Comparison of ENCODE assay signal across 8 cellular contexts in the genomic region with DNA sequence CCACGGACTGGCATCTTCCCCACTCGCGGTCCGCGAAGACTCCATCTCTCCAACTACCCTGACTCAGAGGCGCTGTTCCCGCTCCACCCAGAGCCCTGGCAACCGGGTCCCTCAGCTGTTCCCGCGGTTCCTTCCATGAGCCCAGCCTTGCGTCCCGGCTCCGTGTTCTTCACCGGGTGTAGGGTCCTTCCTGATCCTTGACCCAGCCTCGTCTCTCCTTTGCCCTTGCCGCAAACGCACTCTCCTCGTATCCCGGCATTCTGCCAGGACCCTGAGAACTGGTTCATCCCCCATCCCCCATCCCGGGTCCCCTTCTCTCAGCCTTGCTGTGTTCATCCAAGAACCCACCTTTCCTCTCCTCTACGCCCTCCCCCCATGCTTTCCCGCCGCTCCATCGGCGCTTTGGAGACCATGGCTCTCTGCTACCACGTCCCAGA. TPM values are rescaled to one million over a fixed set of nuclear protein-coding genes. Genes with fewer than 3 reads are reported as not detected.
A peak's percentile ranks its signal among the peaks of the same experiment; 100 is the strongest.
DNase-seq lines count a peak whose midpoint lies in the region; ATAC-seq and TF ChIP-seq lines count a peak whose summit lies in the region.

No MANE protein-coding gene starts in this region.

- peak; percentile 32 for DNase-seq in HuH-7 (ENCODE audit: low spot score)
- DNase-seq in activated naive CD8-positive, alpha-beta T cell treated with anti-CD3 and anti-CD28 coated beads, Interleukin-2, amount 10 ng/mL, durations not matched to agents 7 days and 5 days: peak; percentile 55
- DNase-seq in endothelial cell (ENCODE audit: low spot score): no peak
- no peak for DNase-seq in A172 (ENCODE audit: low spot score)

- H3K27ac ChIP-seq in C4-2B (peak overlapping the region; percentile 74), mesodermal cell (ENCODE audit: low read depth, low read length, severe bottlenecking) (no peak overlapping the region)

- peaks cover 3% of the 10 kb centered on the region for H3K9me3 Mint-ChIP-seq in activated naive CD8-positive, alpha-beta T cell treated with anti-CD3 and anti-CD28 coated beads, Interleukin-2, amount 10 ng/mL, durations not matched to agents 7 days and 5 days
- no peaks in the 10 kb centered on the region for H3K9me3 Mint-ChIP-seq in endothelial cell (ENCODE audit: unreplicated experiment)

- ATAC-seq in activated naive CD8-positive, alpha-beta T cell treated with anti-CD3 and anti-CD28 coated beads, Interleukin-2, amount 10 ng/mL, durations not matched to agents 7 days and 5 days (ENCODE audit: low read depth): no peak
- no peak for ATAC-seq in GM18909 (IDR thresholded peaks at IDR 0.05; ENCODE audit: poor library complexity, unreplicated experiment)
- no peak for ATAC-seq in GM21528 (IDR thresholded peaks at IDR 0.05; ENCODE audit: low FRiP score, unreplicated experiment)

- H3K9me3 ChIP-seq in mesodermal cell (ENCODE audit: control insufficient read depth, low read length): no peaks in the 10 kb centered on the region

- peaks cover 10% of the 10 kb centered on the region for H3K36me3 Mint-ChIP-seq in activated naive CD8-positive, alpha-beta T cell treated with anti-CD3 and anti-CD28 coated beads, Interleukin-2, amount 10 ng/mL, durations not matched to agents 7 days and 5 days
- H3K36me3 Mint-ChIP-seq in endothelial cell (ENCODE audit: low read depth, unreplicated experiment): peaks cover 5% of the 10 kb centered on the region

- H3K4me3 Mint-ChIP-seq in activated naive CD8-positive, alpha-beta T cell treated with anti-CD3 and anti-CD28 coated beads, Interleukin-2, amount 10 ng/mL, durations not matched to agents 7 days and 5 days: peak overlapping the region; percentile 77
- H3K4me3 Mint-ChIP-seq in endothelial cell (ENCODE audit: unreplicated experiment): no peak overlapping the region

- H3K4me1 Mint-ChIP-seq in activated naive CD8-positive, alpha-beta T cell treated with anti-CD3 and anti-CD28 coated beads, Interleukin-2, amount 10 ng/mL, durations not matched to agents 7 days and 5 days: peaks cover 49% of the 10 kb centered on the region
- H3K4me1 Mint-ChIP-seq in endothelial cell (ENCODE audit: unreplicated experiment): peaks cover 16% of the 10 kb centered on the region

- H3K4me1 ChIP-seq in mesodermal cell (ENCODE audit: control insufficient read depth, insufficient read depth, low read length, poor library complexity, severe bottlenecking): peaks cover 14% of the 10 kb centered on the region

- no peak for TF ChIP-seq CTCF in C4-2B (conservative IDR thresholded peaks at IDR 0.05)
- no peak for TF ChIP-seq CTCF in endothelial cell (IDR thresholded peaks at IDR 0.05; ENCODE audit: unreplicated experiment)

- WGBS in mesodermal cell (ENCODE audit: insufficient coverage in 2 of 2), 2 experiments: 1 to 2% methylated on average over 19 to 26 of the region's 26 CpGs

- H3K27me3 Mint-ChIP-seq in activated naive CD8-positive, alpha-beta T cell treated with anti-CD3 and anti-CD28 coated beads, Interleukin-2, amount 10 ng/mL, durations not matched to agents 7 days and 5 days: peaks cover 70% of the 10 kb centered on the region
- peaks cover 37% of the 10 kb centered on the region for H3K27me3 Mint-ChIP-seq in endothelial cell (ENCODE audit: unreplicated experiment)

- POLR2A ChIA-PET in activated naive CD8-positive, alpha-beta T cell treated with anti-CD3 and anti-CD28 coated beads, Interleukin-2, amount 10 ng/mL, durations not matched to agents 7 days and 5 days (lab: Charles Lee): interaction anchor here (1.3 to 5.0 kb wide), 2 partner anchors 17 to 20 kb away, joined by 5 to 60 read pairs; a partner anchor contains a TSS

- peak overlapping the region; percentile 52 for H3K27ac Mint-ChIP-seq in activated naive CD8-positive, alpha-beta T cell treated with anti-CD3 and anti-CD28 coated beads, Interleukin-2, amount 10 ng/mL, durations not matched to agents 7 days and 5 days
- no peak overlapping the region for H3K27ac Mint-ChIP-seq in endothelial cell (ENCODE audit: unreplicated experiment)

- H3K4me3 ChIP-seq in mesodermal cell (ENCODE audit: extremely low read depth, insufficient read depth, low read length, poor library complexity, severe bottlenecking): peak overlapping the region; percentile 22

- no peaks in the 10 kb centered on the region for H3K36me3 ChIP-seq in mesodermal cell (ENCODE audit: control insufficient read depth, insufficient read depth, low read length)

RNA-seq across cellular contexts. Expression of a gene that starts 0.7 kb away (rescaled TPM):
- total RNA-seq in activated naive CD8-positive, alpha-beta T cell treated with anti-CD3 and anti-CD28 coated beads, Interleukin-2, amount 10 ng/mL, durations not matched to agents 7 days and 5 days: under 1 TPM; 0.62 to 0.83 TPM
- 2.5 TPM for polyA plus RNA-seq in mesodermal cell (2013, experiment 1 of 2)
- 0.86 TPM for polyA plus RNA-seq in mesodermal cell (2013, experiment 2 of 2)
- total RNA-seq in endothelial cell (ENCODE audit: unreplicated experiment): not detected
- total RNA-seq in A172 (2014; rRNA removed; shearing (Covaris generic)): 0.19 and 0.53 TPM in 2 replicates

RNA-seq across cellular contexts. Expression of a gene that starts 3.7 kb away (rescaled TPM):
- total RNA-seq in activated naive CD8-positive, alpha-beta T cell treated with anti-CD3 and anti-CD28 coated beads, Interleukin-2, amount 10 ng/mL, durations not matched to agents 7 days and 5 days: 1 to 10 TPM; 1.2 to 1.7 TPM
- 1.9 TPM for polyA plus RNA-seq in mesodermal cell (2013, experiment 1 of 2)
- polyA plus RNA-seq in mesodermal cell (2013, experiment 2 of 2): 1.7 TPM
- total RNA-seq in endothelial cell (ENCODE audit: unreplicated experiment): 0.36 TPM
- total RNA-seq in A172 (2014; rRNA removed; shearing (Covaris generic)): 0.09 and 0.24 TPM in 2 replicates

RNA-seq across cellular contexts. Expression of a gene that starts 19.2 kb away (rescaled TPM):
- 1 to 10 TPM; 3.9 to 5.0 TPM for total RNA-seq in activated naive CD8-positive, alpha-beta T cell treated with anti-CD3 and anti-CD28 coated beads, Interleukin-2, amount 10 ng/mL, durations not matched to agents 7 days and 5 days
- polyA plus RNA-seq in mesodermal cell (2013, experiment 1 of 2): 5.6 TPM
- 1.7 TPM for polyA plus RNA-seq in mesodermal cell (2013, experiment 2 of 2)
- total RNA-seq in endothelial cell (ENCODE audit: unreplicated experiment): 8.2 TPM
- 1.3 and 1.5 TPM in 2 replicates for total RNA-seq in A172 (2014; rRNA removed; shearing (Covaris generic))

RNA-seq across cellular contexts. Expression of a gene that starts 19.5 kb away (rescaled TPM):
- total RNA-seq in activated naive CD8-positive, alpha-beta T cell treated with anti-CD3 and anti-CD28 coated beads, Interleukin-2, amount 10 ng/mL, durations not matched to agents 7 days and 5 days: 10 to 100 TPM in 1 of 2 experiments, 1 to 10 TPM in 1; 9.5 to 11.7 TPM
- 6.0 TPM for polyA plus RNA-seq in mesodermal cell (2013, experiment 1 of 2)
- polyA plus RNA-seq in mesodermal cell (2013, experiment 2 of 2): 4.5 TPM
- total RNA-seq in endothelial cell (ENCODE audit: unreplicated experiment): 7.2 TPM
- total RNA-seq in A172 (2014; rRNA removed; shearing (Covaris generic)): 0.22 TPM in 1 of 2 replicates, not detected in the other

RNA-seq across cellular contexts. Expression of a gene that starts 25.4 kb away (rescaled TPM):
- total RNA-seq in activated naive CD8-positive, alpha-beta T cell treated with anti-CD3 and anti-CD28 coated beads, Interleukin-2, amount 10 ng/mL, durations not matched to agents 7 days and 5 days: 1 to 10 TPM; 7.6 to 9.4 TPM
- 14.1 TPM for polyA plus RNA-seq in mesodermal cell (2013, experiment 1 of 2)
- polyA plus RNA-seq in mesodermal cell (2013, experiment 2 of 2): 13.8 TPM
- 18.9 TPM for total RNA-seq in endothelial cell (ENCODE audit: unreplicated experiment)
- total RNA-seq in A172 (2014; rRNA removed; shearing (Covaris generic)): 50.7 and 57.2 TPM in 2 replicates

Comparison
In these comparisons a context has a peak if more than half of its experiments do, and no peak if none do; other contexts are left out.
1. DNase-seq: peak in HuH-7 (single experiment) and activated naive CD8-positive, alpha-beta T cell treated with anti-CD3 and anti-CD28 coated beads, Interleukin-2, amount 10 ng/mL, durations not matched to agents 7 days and 5 days (single experiment); none in endothelial cell (single experiment) and A172 (single experiment).